ENCODE assay signal across 8 cellular contexts in genomic region chr4:151325320-151326246, GRCh38. TPM values are rescaled to one million over a fixed set of nuclear protein-coding genes. Genes with fewer than 3 reads are reported as not detected.
DNase-seq lines count a peak whose midpoint lies in the region; ATAC-seq and TF ChIP-seq lines count a peak whose summit lies in the region.

Gene SH3D19 (minus strand): TSS chr4:151325605. CDS start chr4:151325352, 253 bp downstream.

- H3K9ac ChIP-seq in endocrine pancreas (ENCODE audit: control insufficient read depth, insufficient read depth, low read length) = peak within 1 kb of the TSS; percentile 84

- in situ Hi-C loops in HAP-1 (cut with MboI; ENCODE audit: low sequenced_read_pairs) = no loop called here

- no peaks in the 10 kb centered on the region for H3K27me3 ChIP-seq in HAP-1 (ENCODE audit: low read depth)
- no peaks in the 10 kb centered on the region for H3K27me3 ChIP-seq in endocrine pancreas (ENCODE audit: control insufficient read depth, insufficient read depth, low read length)

- H3K4me3 ChIP-seq in AG04449 (ENCODE audit: low read depth, low read length) = peak within 1 kb of the TSS; percentile 70
- H3K4me3 ChIP-seq in HAP-1 = peak within 1 kb of the TSS; percentile 44
- peak within 1 kb of the TSS; percentile 75 for H3K4me3 ChIP-seq in endocrine pancreas (ENCODE audit: control insufficient read depth, insufficient read depth, low read length)
- H3K4me3 ChIP-seq in lower leg skin (ENCODE audit: low read depth, poor library complexity, severe bottlenecking) = peak within 1 kb of the TSS; percentile 58

- POLR2A ChIA-PET in AG04449 (lab: Yijun Ruan, JAX) = interaction anchor here (0.6 to 1.6 kb wide), 4 partner anchors 9 to 225 kb away, joined by 3 to 5 read pairs (median 3); no protein-coding TSS in a partner anchor

- WGBS in lower leg skin, 2 donors = 4 to 7% methylated on average over 43 to 46 of the region's 66 CpGs

- no peak for ATAC-seq in GM19395 (IDR thresholded peaks at IDR 0.05; ENCODE audit: unreplicated experiment)

- H3K4me1 ChIP-seq in HAP-1 = peaks cover 24% of the 10 kb centered on the region
- peaks cover 9% of the 10 kb centered on the region for H3K4me1 ChIP-seq in endocrine pancreas (ENCODE audit: control insufficient read depth, insufficient read depth, low read length)

- no peaks in the 10 kb centered on the region for H3K9me3 ChIP-seq in HAP-1
- H3K9me3 ChIP-seq in endocrine pancreas (ENCODE audit: control insufficient read depth, low read length) = no peaks in the 10 kb centered on the region

- intact Hi-C loops in lower leg skin (cut with DNase I; ENCODE audit: low total_unique reads) = no loop called here

- TF ChIP-seq CTCF in AG04449 (IDR thresholded peaks at IDR 0.05; ENCODE audit: insufficient read depth, low read length, missing control alignments) = no peak
- no peak for TF ChIP-seq CTCF in lower leg skin (IDR thresholded peaks at IDR 0.05)
- TF ChIP-seq CTCF in subcutaneous adipose tissue (IDR thresholded peaks at IDR 0.05; ENCODE audit: low read depth) = no peak

- H3K36me3 ChIP-seq in HAP-1 (replicated peaks) (no peaks in the 10 kb centered on the region), endocrine pancreas (ENCODE audit: control insufficient read depth, insufficient read depth, low read length) (no peaks in the 10 kb centered on the region)

- CTCF ChIA-PET in AG04449 (lab: Yijun Ruan, JAX) = interaction anchor here (0.8 to 1.3 kb wide), 6 partner anchors 9 to 208 kb away, joined by 3 to 6 read pairs (median 4); no protein-coding TSS in a partner anchor

- DNase-seq in AG04449 (ENCODE audit: low read depth, low spot score) = no peak
- DNase-seq in HAP-1 (ENCODE audit: low spot score in 2 of 2) = peak; percentile 82 to 88
- peak; percentile 49 for DNase-seq in SK-N-DZ (ENCODE audit: low spot score)
- peak; percentile 71 to 93 for DNase-seq in lower leg skin (ENCODE audit: low spot score in 2 of 2)
- no peak for DNase-seq in GM19238 (ENCODE audit: insufficient read length, low spot score)

- no peak for TF ChIP-seq POLR2A in lower leg skin (IDR thresholded peaks at IDR 0.05)

RNA-seq across cellular contexts. Expression of gene SH3D19, which starts in this region (rescaled TPM):
- 3.2 and 4.0 TPM in 2 replicates for polyA plus RNA-seq in SK-N-DZ (2014; cell fraction: cytosol; rRNA removed)
- polyA plus RNA-seq in SK-N-DZ (2014; cell fraction: nucleus; rRNA removed) = 3.4 and 6.5 TPM in 2 replicates
- total RNA-seq in lower leg skin (10 to 100 TPM; 70.8 to 82.5 (median 78.6) TPM), subcutaneous adipose tissue (100 to 1,000 TPM; 269 to 357 (median 314) TPM)

Comparison
In these comparisons a context has a peak if more than half of its experiments do, and no peak if none do; other contexts are left out.
1. DNase-seq: peak in HAP-1 (2 of 2), SK-N-DZ (single experiment) and lower leg skin (2 of 2); none in AG04449 (single experiment) and GM19238 (single experiment).
2. Peak in every context shown above with its lines, with median percentiles within 50 percentile points of each other: H3K4me3 ChIP-seq.